Comparison of ENCODE assay signal across 8 cellular contexts in the genomic region with DNA sequence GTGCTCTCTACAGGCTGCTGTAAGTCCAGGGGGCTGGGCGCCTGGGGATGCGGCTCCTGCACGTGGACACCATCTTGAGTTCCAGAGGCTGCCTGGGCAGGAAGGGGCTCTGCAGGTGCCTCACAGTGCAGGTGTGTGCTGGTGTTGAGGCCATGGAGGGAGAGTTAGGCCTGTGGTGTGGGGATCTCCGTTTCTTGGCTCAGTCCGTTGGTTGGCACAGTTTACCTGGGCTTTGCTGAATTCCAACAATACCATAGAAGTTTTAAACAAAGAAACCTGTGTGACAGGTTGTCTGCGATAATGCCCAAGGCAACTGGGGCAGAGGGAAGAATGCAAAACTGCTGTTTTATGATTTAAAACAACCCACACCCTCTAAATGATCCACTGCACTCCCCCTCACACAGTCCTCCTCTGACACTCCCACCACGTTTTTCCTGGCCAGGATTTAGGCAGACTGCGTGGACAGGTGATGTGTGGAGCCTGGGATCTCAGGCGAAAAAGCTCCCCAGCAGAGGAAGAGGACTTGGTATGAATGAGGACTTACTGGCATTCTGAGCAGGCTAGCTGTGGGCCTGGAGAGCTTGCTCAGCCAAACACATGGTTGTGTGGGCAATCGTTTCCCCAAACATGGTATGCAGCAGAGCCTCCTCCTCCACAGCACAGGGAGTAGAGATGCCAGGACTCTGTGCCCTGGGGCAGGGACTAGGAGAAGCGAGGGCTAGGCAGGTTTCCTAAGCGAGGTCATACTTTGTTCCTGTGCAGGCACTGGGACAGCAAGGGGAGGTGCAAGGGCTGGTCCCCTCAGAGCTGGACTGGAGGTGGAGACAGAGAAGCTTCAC.
DNase-seq lines count a peak whose midpoint lies in the region; ATAC-seq and TF ChIP-seq lines count a peak whose summit lies in the region.
"Not testable (repeated sequence)": the region's sequence is repeated elsewhere in the genome, so short reads cannot be mapped to it uniquely, and the experiment has no call there.

No MANE protein-coding gene starts in this region.

- peaks cover 14% of the 10 kb centered on the region for H3K4me1 Mint-ChIP-seq in HFFc6 (ENCODE audit: low read depth)

- POLR2A ChIA-PET in PC-3 (lab: Charles Lee; ENCODE audit: unreplicated experiment) = not testable (repeated sequence)

- peak; percentile 78 for ATAC-seq in PC-3
- peak; percentile 58 for ATAC-seq in body of pancreas
- ATAC-seq in omental fat pad (ENCODE audit: low FRiP score) = peak; percentile 82
- peak; percentile 6 to 67 for ATAC-seq in upper lobe of left lung (ENCODE audit: low FRiP score in 2 of 2)

- H4K20me1 ChIP-seq in PC-3 (ENCODE audit: low read length) = not testable (repeated sequence)

- TF ChIP-seq EP300 in upper lobe of left lung (IDR thresholded peaks at IDR 0.05) = not testable (repeated sequence)

- H3K27me3 Mint-ChIP-seq in HFFc6 (ENCODE audit: insufficient read depth) = not testable (repeated sequence)

- not testable (repeated sequence) for H3K9me3 ChIP-seq in PC-3 (ENCODE audit: low read length); body of pancreas; esophagus squamous epithelium; upper lobe of left lung

- not testable (repeated sequence) for H3K79me2 ChIP-seq in PC-3 (ENCODE audit: low read length)

- intact Hi-C loops in PC-3 (cut with micrococcal nuclease); body of pancreas (cut with DNase I); esophagus squamous epithelium (cut with DNase I): not testable (repeated sequence)

- not testable (repeated sequence) for H2AFZ ChIP-seq in PC-3 (ENCODE audit: low read length)

- not testable (repeated sequence) for TF ChIP-seq CTCF in HFFc6 (IDR thresholded peaks at IDR 0.05); PC-3 (conservative IDR thresholded peaks at IDR 0.05; ENCODE audit: low read depth, low read length); body of pancreas (IDR thresholded peaks at IDR 0.05); esophagus squamous epithelium (IDR thresholded peaks at IDR 0.05); omental fat pad (IDR thresholded peaks at IDR 0.05); upper lobe of left lung (IDR thresholded peaks at IDR 0.05)

- not testable (repeated sequence) for H3K9me2 ChIP-seq in PC-3 (replicated peaks; ENCODE audit: low read length)

- H3F3A ChIP-seq in PC-3 (ENCODE audit: low read length, unreplicated experiment) = not testable (repeated sequence)

- CTCF ChIA-PET in PC-3 (lab: Charles Lee) = not testable (repeated sequence)

- H3K27ac ChIP-seq in PC-3 (ENCODE audit: low read length) (peak overlapping the region; percentile 89), body of pancreas (peak overlapping the region in 3 of 4 donors; percentile 38 to 54 (median 49)), esophagus squamous epithelium (peak overlapping the region; percentile 74 to 87 (median 86)), upper lobe of left lung (peak overlapping the region in 1 of 4 donors; percentile 23)

- H3K4me1 ChIP-seq in PC-3 (ENCODE audit: insufficient read depth, low read length) (peaks cover 18% of the 10 kb centered on the region), esophagus squamous epithelium (peaks cover under 1 to 34% (median 3%) of the 10 kb centered on the region in 3 donors)
- H3K4me1 ChIP-seq in body of pancreas, upper lobe of left lung: not testable (repeated sequence)

- TSS peak; percentile 94 for BruUV-seq in PC-3 (replicated peaks; lab: Mats Ljungman, UMichigan)

- not testable (repeated sequence) for H3K4me3 ChIP-seq in PC-3 (ENCODE audit: low read length); body of pancreas; esophagus squamous epithelium; upper lobe of left lung

- H3K4me3 Mint-ChIP-seq in HFFc6 = not testable (repeated sequence)

- peaks cover 14% of the 10 kb centered on the region; the same call in 1 of the 2 replicates for H3K36me3 ChIP-seq in PC-3 (ENCODE audit: low read depth, low read length)
- H3K36me3 ChIP-seq in body of pancreas (replicated peaks in 1 of 2; ENCODE audit: insufficient read depth in 1 of 2, low read depth in 2 of 2) = not testable (repeated sequence)
- H3K36me3 ChIP-seq in esophagus squamous epithelium = peaks cover 0 to 63% (median 0%) of the 10 kb centered on the region in 3 donors
- peaks cover 7 to 38% (median 22%) of the 10 kb centered on the region in 4 donors for H3K36me3 ChIP-seq in upper lobe of left lung

- not testable (repeated sequence) for H3K27me3 ChIP-seq in PC-3 (ENCODE audit: low read length); body of pancreas; esophagus squamous epithelium; upper lobe of left lung

- H3K9me3 Mint-ChIP-seq in HFFc6 = not testable (repeated sequence)

- peak overlapping the region; percentile 57 for H3K4me2 ChIP-seq in PC-3 (ENCODE audit: low read length)

- WGBS in body of pancreas, 2 donors = 65 to 83% methylated on average over 5 to 12 of the region's 12 CpGs
- 28 to 58% methylated on average over 9 to 10 of the region's 12 CpGs for WGBS in esophagus squamous epithelium, 2 donors
- 75 to 80% methylated on average over 7 to 8 of the region's 12 CpGs for WGBS in upper lobe of left lung, 2 donors

- TF ChIP-seq POLR2A in body of pancreas (IDR thresholded peaks at IDR 0.05); esophagus squamous epithelium (IDR thresholded peaks at IDR 0.05); upper lobe of left lung (IDR thresholded peaks at IDR 0.05): not testable (repeated sequence)

- not testable (repeated sequence) for H3K36me3 Mint-ChIP-seq in HFFc6 (ENCODE audit: low read depth)

- H3K9ac ChIP-seq in PC-3 (ENCODE audit: low read length) = peak overlapping the region; percentile 58

- peak overlapping the region; percentile 70 for H3K27ac Mint-ChIP-seq in HFFc6

- DNase-seq in AG20443 (ENCODE audit: low spot score) (peak; percentile 8), HFFc6 (peak; percentile 81), PC-3 (peak; percentile 89), body of pancreas (peak in 1 of 4 donors; percentile 20), kidney tubule cell (ENCODE audit: low spot score) (peak; percentile 45)
- DNase-seq in esophagus squamous epithelium (lab: John Stamatoyannopoulos, UW); omental fat pad (ENCODE audit: low spot score); upper lobe of left lung: not testable (repeated sequence)
